Comparison of ENCODE assay signal across 9 cellular contexts in the genomic region with DNA sequence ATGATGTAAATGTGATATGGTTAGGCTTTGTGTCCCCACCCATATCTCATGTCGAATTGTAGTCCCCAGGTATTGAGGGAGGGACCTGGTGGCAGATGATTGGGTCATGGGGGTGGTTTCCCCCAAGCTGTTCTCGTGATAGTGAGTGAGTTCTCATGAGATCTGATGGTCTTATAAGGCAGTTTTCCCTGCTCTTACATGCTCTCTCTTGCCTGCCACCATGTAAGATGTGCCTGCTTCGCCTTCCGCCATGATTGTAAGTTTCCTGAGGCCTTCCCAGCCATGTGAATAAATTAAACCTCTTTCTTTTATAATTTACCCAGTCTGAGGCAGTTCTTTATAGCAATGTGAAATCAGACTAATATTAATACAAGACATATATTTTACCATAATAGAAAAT. TPM values are rescaled to one million over a fixed set of nuclear protein-coding genes. Genes with fewer than 3 reads are reported as not detected.
"Had no signal": no experiment of that assay in that cellular context is flagged by ENCODE, and none has a peak within 500 bp of the region (broad histone marks: within the 10 kb centered on the region; RNA-seq: fewer than 3 reads in every experiment).

No MANE protein-coding gene starts in this region.

- FAIRE-seq: G401.6, GM12878, GM12891, GM12892, GM18507, GM19239 had no signal

- ATAC-seq: GM12878 had no signal

- DNase-seq: GDM1, GF-D8 had no signal

- H3K4me3 ChIP-seq: GM12878 had no signal

RNA-seq across cellular contexts. Expression of gene S100P, which starts 46.2 kb away (rescaled TPM):
- total RNA-seq: G401 had no signal
- polyA plus RNA-seq: GM12878 had no signal
